11 cellular contexts compared by ENCODE assay signal in genomic region chr1:24965571-24965930, GRCh38. TPM values are rescaled to one million over a fixed set of nuclear protein-coding genes. Genes with fewer than 3 reads are reported as not detected.
DNase-seq lines count a peak whose midpoint lies in the region; ATAC-seq, FAIRE-seq and TF ChIP-seq lines count a peak whose summit lies in the region.
"Had no signal": no experiment of that assay in that cellular context is flagged by ENCODE, and none has a peak within 500 bp of the region (broad histone marks: within the 10 kb centered on the region; RNA-seq: fewer than 3 reads in every experiment).

No MANE protein-coding gene starts in this region.

- DNase-seq in activated T-cell treated with anti-CD3 and anti-CD28 coated beads, Interleukin-2, amount 50 U/mL, for 4 hours = no peak
- no peak for DNase-seq in activated T-cell treated with anti-CD3 and anti-CD28 coated beads for 4 hours
- DNase-seq in MM.1S = no peak
- DNase-seq in K562 (ENCODE audit: extremely low read depth in 1 of 4, low spot score in 3 of 4) = no peak
- DNase-seq in stimulated activated naive CD8-positive, alpha-beta T cell treated with anti-CD3 and anti-CD28 coated beads, Interleukin-15, amount 100 ng/mL, for 72 hours = no peak
- no peak for DNase-seq in NCI-H1694 (lab: John Stamatoyannopoulos, UW)
- no peak for DNase-seq in tibial artery
- DNase-seq: NCI-H226 had no signal

- H3K9me3 ChIP-seq in MM.1S (replicated peaks; ENCODE audit: insufficient read depth, low read length) = no peaks in the 10 kb centered on the region
- H3K9me3 ChIP-seq in K562 (replicated peaks; ENCODE audit: control insufficient read depth, insufficient read depth, low read depth, low read length) = no peaks in the 10 kb centered on the region
- no peaks in the 10 kb centered on the region for H3K9me3 ChIP-seq in tibial artery

- no peaks in the 10 kb centered on the region for H3K27me3 Mint-ChIP-seq in activated T-cell treated with anti-CD3 and anti-CD28 coated beads, Interleukin-2, amount 50 U/mL, for 4 hours (ENCODE audit: low read depth)
- no peaks in the 10 kb centered on the region for H3K27me3 Mint-ChIP-seq in stimulated activated naive CD8-positive, alpha-beta T cell treated with anti-CD3 and anti-CD28 coated beads, Interleukin-15, amount 100 ng/mL, for 72 hours

- H3K79me2 ChIP-seq in MM.1S (ENCODE audit: low read length) (no peaks in the 10 kb centered on the region), K562 (ENCODE audit: control insufficient read depth, insufficient read depth, low read length) (no peaks in the 10 kb centered on the region)

- 81% methylated on average over 10 of the region's 10 CpGs for WGBS in K562 (ENCODE audit: insufficient coverage, low coverage, missing lambda C conversion rate)

- FAIRE-seq in K562 (lab: Jason Lieb, UNC) = no peak

- POLR2A ChIA-PET in K562 (lab: Yijun Ruan, JAX) = interaction anchor here (0.7 kb wide), 1 partner anchor 1496 kb away, joined by 3 read pairs; no protein-coding TSS in a partner anchor

- H3K4me3 Mint-ChIP-seq in activated T-cell treated with anti-CD3 and anti-CD28 coated beads, Interleukin-2, amount 50 U/mL, for 4 hours = peak overlapping the region; percentile 21
- peak overlapping the region; percentile 78 to 90 for H3K4me3 Mint-ChIP-seq in stimulated activated naive CD8-positive, alpha-beta T cell treated with anti-CD3 and anti-CD28 coated beads, Interleukin-15, amount 100 ng/mL, for 72 hours

- CTCF ChIA-PET in K562 (lab: Yijun Ruan, JAX; ENCODE audit: low intra/inter-chr PET ratio) = no interaction called here

- no TSS peak for BruUV-seq in K562 (replicated peaks; lab: Mats Ljungman, UMichigan)

- no peak for TF ChIP-seq CTCF in MM.1S (IDR thresholded peaks at IDR 0.05; ENCODE audit: low read length)
- no peak for TF ChIP-seq CTCF in K562 (IDR thresholded peaks at IDR 0.05 in 2 of 3, conservative IDR thresholded peaks at IDR 0.05 in 1 of 3; ENCODE audit: insufficient read depth in 2 of 3, low read depth in 1 of 3, low read length in 3 of 3)
- TF ChIP-seq CTCF in tibial artery (IDR thresholded peaks at IDR 0.05) = no peak

- H3K27me3 ChIP-seq in MM.1S (replicated peaks; ENCODE audit: insufficient read depth, low read length) = peaks cover 4% of the 10 kb centered on the region; the same call in 1 of the 2 replicates
- peaks cover 25 to 54% of the 10 kb centered on the region in 2 experiments for H3K27me3 ChIP-seq in K562 (ENCODE audit: control insufficient read depth in 2 of 2, insufficient read depth in 2 of 2, low read length in 2 of 2)
- H3K27me3 ChIP-seq in tibial artery = peaks cover 0 to 60% of the 10 kb centered on the region in 2 donors

- peak overlapping the region; percentile 87 for H3K4me2 ChIP-seq in MM.1S (ENCODE audit: low read depth, low read length)
- no peak overlapping the region for H3K4me2 ChIP-seq in K562 (ENCODE audit: insufficient read depth, low read length)

- ATAC-seq in activated T-cell treated with anti-CD3 and anti-CD28 coated beads, Interleukin-2, amount 50 U/mL, for 4 hours = no peak
- ATAC-seq in K562 (no peak), GM21526 (IDR thresholded peaks at IDR 0.05; ENCODE audit: low FRiP score, unreplicated experiment) (no peak)
- no peak for ATAC-seq in stimulated activated naive CD8-positive, alpha-beta T cell treated with anti-CD3 and anti-CD28 coated beads, Interleukin-15, amount 100 ng/mL, for 72 hours

- no peaks in the 10 kb centered on the region for H3K36me3 ChIP-seq in MM.1S (replicated peaks; ENCODE audit: insufficient read depth, low read length)
- no peaks in the 10 kb centered on the region for H3K36me3 ChIP-seq in K562 (ENCODE audit: control insufficient read depth, insufficient read depth, low read length)
- H3K36me3 ChIP-seq in tibial artery = no peaks in the 10 kb centered on the region

- H3K9me3 Mint-ChIP-seq in activated T-cell treated with anti-CD3 and anti-CD28 coated beads, Interleukin-2, amount 50 U/mL, for 4 hours = no peaks in the 10 kb centered on the region
- H3K9me3 Mint-ChIP-seq in stimulated activated naive CD8-positive, alpha-beta T cell treated with anti-CD3 and anti-CD28 coated beads, Interleukin-15, amount 100 ng/mL, for 72 hours = no peaks in the 10 kb centered on the region

- H3K9ac ChIP-seq in MM.1S (ENCODE audit: low read length) (peak overlapping the region; percentile 62), K562 (ENCODE audit: insufficient read depth in 1 of 2, low read depth in 2 of 2, low read length in 2 of 2) (no peak overlapping the region)

- intact Hi-C loops in K562 (cut with micrococcal nuclease) (no loop called here), tibial artery (cut with DNase I; ENCODE audit: low total_unique reads) (no loop called here)

- no peak for TF ChIP-seq EP300 in K562 (IDR thresholded peaks at IDR 0.05; ENCODE audit: low read length)

- no peak for TF ChIP-seq RAD21 in K562 (CRISPR knock-in tag; conservative IDR thresholded peaks at IDR 0.05 in 1 of 2, IDR thresholded peaks at IDR 0.05 in 1 of 2)

- H3K36me3 Mint-ChIP-seq in activated T-cell treated with anti-CD3 and anti-CD28 coated beads, Interleukin-2, amount 50 U/mL, for 4 hours (ENCODE audit: insufficient read depth) = peaks cover 4% of the 10 kb centered on the region

- peak overlapping the region; percentile 92 to 99 for H3K27ac Mint-ChIP-seq in stimulated activated naive CD8-positive, alpha-beta T cell treated with anti-CD3 and anti-CD28 coated beads, Interleukin-15, amount 100 ng/mL, for 72 hours

- H3K9me1 ChIP-seq in K562 (ENCODE audit: control insufficient read depth, insufficient read depth, low read length) = no peaks in the 10 kb centered on the region

- in situ Hi-C loops in K562 (cut with MboI) = no loop called here

- peaks cover 14% of the 10 kb centered on the region for H3F3A ChIP-seq in MM.1S (ENCODE audit: insufficient read depth, low read length)

- H2AFZ ChIP-seq in MM.1S (ENCODE audit: low read length) (peak overlapping the region; percentile 72), K562 (ENCODE audit: low read depth, low read length) (no peak overlapping the region)

- H3K4me1 ChIP-seq in MM.1S (ENCODE audit: low read length) (peaks cover 19% of the 10 kb centered on the region), K562 (replicated peaks in 1 of 2; ENCODE audit: control insufficient read depth in 2 of 2, insufficient read depth in 2 of 2, low read length in 2 of 2) (peaks cover 4 to 23% of the 10 kb centered on the region in 2 experiments; a peak in 3 of 5 replicates), tibial artery (no peaks in the 10 kb centered on the region)

- peaks cover 77% of the 10 kb centered on the region for H3K4me1 Mint-ChIP-seq in activated T-cell treated with anti-CD3 and anti-CD28 coated beads, Interleukin-2, amount 50 U/mL, for 4 hours (ENCODE audit: low read depth)
- peaks cover 75% of the 10 kb centered on the region for H3K4me1 Mint-ChIP-seq in stimulated activated naive CD8-positive, alpha-beta T cell treated with anti-CD3 and anti-CD28 coated beads, Interleukin-15, amount 100 ng/mL, for 72 hours

- H4K20me1 ChIP-seq in MM.1S (ENCODE audit: insufficient read depth, low read length) = no peaks in the 10 kb centered on the region
- H4K20me1 ChIP-seq in K562 (replicated peaks; ENCODE audit: control insufficient read depth, insufficient read depth, low read length) = no peaks in the 10 kb centered on the region

- no peak for TF ChIP-seq POLR2A in K562 (conservative IDR thresholded peaks at IDR 0.05)

- H3K9me2 ChIP-seq in MM.1S (replicated peaks; ENCODE audit: insufficient read depth, low read length) = no peaks in the 10 kb centered on the region

- H3K27ac ChIP-seq in MM.1S (ENCODE audit: low read length) (peak overlapping the region; percentile 87), K562 (ENCODE audit: extremely low read depth, low read depth, low read length) (no peak overlapping the region), tibial artery (no peak overlapping the region)
- H3K27ac ChIP-seq: epithelial cell of prostate had no signal

- H3K4me3 ChIP-seq in MM.1S (ENCODE audit: low read length) (peak overlapping the region; percentile 52; the same call in 1 of the 2 replicates), K562 (no peak overlapping the region), tibial artery (no peak overlapping the region)

TF ChIP-seq in K562, 482 proteins besides CTCF, POLR2A, EP300 and RAD21 (continues in another document):
- TF ChIP-seq RBFOX2 (IDR thresholded peaks at IDR 0.05; ENCODE audit: low read depth, low read length) = 0 out of 2 replicates have a peak, but pooled peaks have one; percentile 21
- no peak for TF ChIP-seq ZNF3 (CRISPR knock-in tag; IDR thresholded peaks at IDR 0.05)
- no peak for TF ChIP-seq NCOR1 (IDR thresholded peaks at IDR 0.05)
- TF ChIP-seq, protein P1, sequence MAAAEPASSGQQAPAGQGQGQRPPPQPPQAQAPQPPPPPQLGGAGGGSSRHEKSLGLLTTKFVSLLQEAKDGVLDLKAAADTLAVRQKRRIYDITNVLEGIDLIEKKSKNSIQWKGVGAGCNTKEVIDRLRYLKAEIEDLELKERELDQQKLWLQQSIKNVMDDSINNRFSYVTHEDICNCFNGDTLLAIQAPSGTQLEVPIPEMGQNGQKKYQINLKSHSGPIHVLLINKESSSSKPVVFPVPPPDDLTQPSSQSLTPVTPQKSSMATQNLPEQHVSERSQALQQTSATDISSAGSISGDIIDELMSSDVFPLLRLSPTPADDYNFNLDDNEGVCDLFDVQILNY (CRISPR knock-in tag; IDR thresholded peaks at IDR 0.05) = no peak
- TF ChIP-seq STAG1 (CRISPR knock-in tag; IDR thresholded peaks at IDR 0.05; ENCODE audit: borderline replicate concordance) = no peak

RNA-seq across cellular contexts. Expression of gene RUNX3, which starts 35.5 kb away (rescaled TPM):
- 100 to 1,000 TPM; 236 to 264 (median 258) TPM for total RNA-seq in activated T-cell treated with anti-CD3 and anti-CD28 coated beads, Interleukin-2, amount 50 U/mL, for 4 hours
- 0.21 TPM in 1 of 2 replicates, not detected in the other for total RNA-seq in K562 (2011; cell fraction: chromatin; rRNA removed; ENCODE audit: low replicate concordance)
- total RNA-seq in K562 (2011; cell fraction: nucleolus; rRNA removed) = 0.13 TPM in 1 of 2 replicates, not detected in the other
- not detected in 2 replicates for total RNA-seq in K562 (2011; cell fraction: nucleoplasm; rRNA removed)
- 0.09 and 0.16 TPM in 2 replicates for total RNA-seq in K562 (2014; rRNA removed)
- total RNA-seq in K562 (2014; rRNA removed; fragmentation: Illumina TruSeq; extraction: Trizol) = 0.03 and 0.04 TPM in 2 replicates
- 0.11 and 0.22 TPM in 2 replicates for total RNA-seq in K562 (2015; rRNA removed; fragmentation: Illumina TruSeq; extraction: Trizol)
- total RNA-seq in K562 (2021) = 0.64 and 1.1 TPM in 2 replicates
- 0.03 TPM in 2 replicates for polyA plus RNA-seq in K562 (2011; rRNA removed)
- 0.03 TPM in 1 of 2 replicates, not detected in the other for polyA plus RNA-seq in K562 (2011; cell fraction: cytosol; rRNA removed)
- polyA plus RNA-seq in K562 (2011; cell fraction: nucleus; rRNA removed) = 0.18 TPM in 1 of 2 replicates, not detected in the other
- polyA plus RNA-seq in K562 (2012) = 0.36 and 0.46 TPM in 2 replicates
- polyA plus RNA-seq in K562 (2014; fragmentation: Illumina TruSeq; extraction: Trizol) = 0.19 and 0.39 TPM in 2 replicates
- polyA plus RNA-seq in K562 (2014; fragmentation: Nextera tagmentation; extraction: Ambion mirVana) = under 1 TPM; 0.01 to 0.04 TPM
- 0.29 and 0.62 TPM in 2 replicates for polyA plus RNA-seq in K562 (2014; rRNA removed)
- polyA minus RNA-seq in K562 (2011; rRNA and poly(A)+ RNA removed) = not detected in 2 replicates
- not detected in 2 replicates for polyA minus RNA-seq in K562 (2011; cell fraction: cytosol; rRNA and poly(A)+ RNA removed)
- polyA minus RNA-seq in K562 (2011; cell fraction: nucleus; rRNA and poly(A)+ RNA removed) = not detected in 2 replicates
- polyA plus RNA-seq: AG04450 had no signal

Comparison
In these comparisons a context has a peak if more than half of its experiments do, and no peak if none do; other contexts are left out.
1. RNA of gene RUNX3, which starts 35.5 kb away (total RNA-seq): 236 to 264 TPM in activated T-cell treated with anti-CD3 and anti-CD28 coated beads, Interleukin-2, amount 50 U/mL, for 4 hours; 0.03 to 1.1 TPM in K562; every median in the first group is over 100 times any median in the second.